8 cellular contexts compared by ENCODE assay signal in the genomic region with DNA sequence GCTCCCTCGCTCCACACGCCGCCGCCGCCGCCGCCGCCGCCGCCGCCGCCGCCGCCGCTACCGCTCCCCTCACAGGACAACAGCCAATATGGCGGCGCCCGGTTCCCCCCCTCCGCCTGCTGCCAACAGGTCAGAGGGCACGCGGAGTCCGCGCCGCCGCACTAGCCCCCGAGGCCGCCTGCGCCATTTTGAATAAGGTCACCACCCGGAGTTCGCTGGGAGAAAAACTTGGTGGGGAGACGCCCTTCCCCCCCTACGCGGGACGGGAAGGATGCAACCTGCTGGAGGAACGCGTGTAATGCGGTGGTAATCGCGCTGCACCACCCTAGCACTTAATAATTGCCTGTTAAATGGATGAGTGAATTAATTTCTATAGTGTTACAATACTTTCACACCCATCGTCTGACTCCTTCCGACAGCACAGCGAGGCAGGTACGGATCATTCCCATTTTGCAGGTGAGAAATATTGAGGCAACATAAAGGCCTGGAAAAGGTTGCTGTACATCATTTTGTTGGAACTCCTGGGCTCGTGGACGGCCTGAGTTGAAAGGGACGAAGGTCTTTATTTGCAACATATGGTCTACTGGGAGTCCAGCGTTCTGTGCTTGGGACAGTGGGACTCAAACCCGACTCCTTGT. TPM values are rescaled to one million over a fixed set of nuclear protein-coding genes. Genes with fewer than 3 reads are reported as not detected.
DNase-seq lines count a peak whose midpoint lies in the region; ATAC-seq and TF ChIP-seq lines count a peak whose summit lies in the region.

A gene (minus strand): TSS at position 90 of the 638 bp plus-strand sequence. CDS start 105 bp downstream, outside the sequence.

- H3K27me3 ChIP-seq in H7 (ENCODE audit: control insufficient read depth, insufficient read depth, low read length) (no peaks in the 10 kb centered on the region), MG63 (peaks cover 4% of the 10 kb centered on the region), SJCRH30 (no peaks in the 10 kb centered on the region), foreskin keratinocyte (no peaks in the 10 kb centered on the region), neuron (ENCODE audit: insufficient read depth, low read length) (no peaks in the 10 kb centered on the region)

- H3K9ac ChIP-seq in ES-I3 (ENCODE audit: low read depth, low read length): peak within 1 kb of the TSS; percentile 90

- DNase-seq in H7 (peak; percentile 99), MG63 (peak; percentile 95), SJCRH30 (peak; percentile 95 to 96), foreskin keratinocyte (peak in 1 of 2 donors; percentile 76), stromal cell of bone marrow (ENCODE audit: low read depth) (peak; percentile 78)
- peak; percentile 94 for DNase-seq in activated gamma-delta T cell treated with anti-CD3 and anti-CD28 coated beads, Interleukin-2, amount 50 U/mL, for 16 hours (ENCODE audit: low read depth)

- ATAC-seq in foreskin keratinocyte: peak; percentile 76

- H3K27ac ChIP-seq in SJCRH30 (peak within 1 kb of the TSS; percentile 43), foreskin keratinocyte (peak within 1 kb of the TSS; percentile 75)

- peak within 1 kb of the TSS; percentile 17 for H2AFZ ChIP-seq in neuron (ENCODE audit: low read depth, low read length)

- peaks cover 17% of the 10 kb centered on the region; the same call in 1 of the 2 replicates for H3K4me1 ChIP-seq in ES-I3 (ENCODE audit: insufficient read depth, low read length)
- peaks cover 9% of the 10 kb centered on the region for H3K4me1 ChIP-seq in SJCRH30
- H3K4me1 ChIP-seq in foreskin keratinocyte: peaks cover under 1% of the 10 kb centered on the region
- peaks cover 17% of the 10 kb centered on the region for H3K4me1 ChIP-seq in neuron (ENCODE audit: insufficient read depth, low read length)

- H3K9me3 ChIP-seq in ES-I3 (ENCODE audit: control insufficient read depth, insufficient read depth, low read length) (no peaks in the 10 kb centered on the region), MG63 (no peaks in the 10 kb centered on the region), SJCRH30 (replicated peaks) (no peaks in the 10 kb centered on the region), neuron (ENCODE audit: low read length) (no peaks in the 10 kb centered on the region)

- H3K4me3 ChIP-seq in H7 (ENCODE audit: insufficient read depth, low read depth, low read length): peak within 1 kb of the TSS; percentile 95
- peak within 1 kb of the TSS; percentile 84 for H3K4me3 ChIP-seq in MG63
- H3K4me3 ChIP-seq in SJCRH30: peak within 1 kb of the TSS; percentile 85
- H3K4me3 ChIP-seq in neuron (ENCODE audit: low read length): peak within 1 kb of the TSS; percentile 83

- H3K36me3 ChIP-seq in ES-I3 (ENCODE audit: insufficient read depth, low read length) (peaks cover 18% of the 10 kb centered on the region), H7 (replicated peaks; ENCODE audit: control insufficient read depth, insufficient read depth, low read length) (peaks cover 16% of the 10 kb centered on the region), MG63 (peaks cover 33% of the 10 kb centered on the region), SJCRH30 (peaks cover 17% of the 10 kb centered on the region), neuron (ENCODE audit: insufficient read depth, low read length) (peaks cover 26% of the 10 kb centered on the region)

- peak; percentile 49 for TF ChIP-seq CTCF in foreskin keratinocyte (conservative IDR thresholded peaks at IDR 0.05)

RNA-seq across cellular contexts. Expression of the gene that starts here (rescaled TPM):
- total RNA-seq in H7 (2014; rRNA removed; shearing (Covaris generic)): 70.2 and 80.0 TPM in 2 replicates
- 17.5 and 22.3 TPM in 2 replicates for total RNA-seq in MG63 (2014; rRNA removed; shearing (Covaris generic); ENCODE audit: low replicate concordance)
- total RNA-seq in SJCRH30 (2014; rRNA removed; shearing (Covaris generic)): 30.8 and 33.8 TPM in 2 replicates
- 38.3 and 42.1 TPM in 2 replicates for total RNA-seq in foreskin keratinocyte
- polyA plus RNA-seq in foreskin keratinocyte: 29.7 and 31.9 TPM in 2 replicates
